14 cellular contexts compared by ENCODE assay signal in genomic region chr17:57090560-57091185, GRCh38. TPM values are rescaled to one million over a fixed set of nuclear protein-coding genes. Genes with fewer than 3 reads are reported as not detected.
DNase-seq lines count a peak whose midpoint lies in the region; ATAC-seq, FAIRE-seq and TF ChIP-seq lines count a peak whose summit lies in the region.
"Had no signal": no experiment of that assay in that cellular context is flagged by ENCODE, and none has a peak within 500 bp of the region (broad histone marks: within the 10 kb centered on the region; RNA-seq: fewer than 3 reads in every experiment).

No MANE protein-coding gene starts in this region.

- H3K4me1 ChIP-seq in HUES48 (ENCODE audit: control insufficient read depth, insufficient read depth, low read length) (peaks cover 64% of the 10 kb centered on the region), K562 (replicated peaks in 1 of 2; ENCODE audit: control insufficient read depth in 2 of 2, insufficient read depth in 2 of 2, low read length in 2 of 2) (peaks cover 19 to 32% of the 10 kb centered on the region in 2 experiments; a peak in 4 of 5 replicates), left ventricle myocardium inferior (peaks cover 97% of the 10 kb centered on the region), stomach smooth muscle (ENCODE audit: control insufficient read depth, insufficient read depth, low read length) (peaks cover 82% of the 10 kb centered on the region)
- H3K4me1 ChIP-seq in CD8-positive, alpha-beta memory T cell (ENCODE audit: insufficient read depth, low read length): peaks cover 10% of the 10 kb centered on the region

- H3K9me3 ChIP-seq in HUES48 (ENCODE audit: control insufficient read depth, insufficient read depth, low read length) (no peaks in the 10 kb centered on the region), K562 (replicated peaks; ENCODE audit: control insufficient read depth, insufficient read depth, low read depth, low read length) (no peaks in the 10 kb centered on the region), left ventricle myocardium inferior (replicated peaks) (no peaks in the 10 kb centered on the region), stomach smooth muscle (ENCODE audit: control insufficient read depth in 2 of 2, low read length in 2 of 2) (no peaks in the 10 kb centered on the region)
- no peaks in the 10 kb centered on the region for H3K9me3 ChIP-seq in CD8-positive, alpha-beta memory T cell (ENCODE audit: low read length)
- H3K9me3 ChIP-seq: MG63 had no signal

- H3K79me2 ChIP-seq in K562 (ENCODE audit: control insufficient read depth, insufficient read depth, low read length): peaks cover 98% of the 10 kb centered on the region

- H2AFZ ChIP-seq in K562 (ENCODE audit: low read depth, low read length): no peak overlapping the region

- POLR2A ChIA-PET in K562 (lab: Yijun Ruan, JAX): interaction anchor here (0.6 to 1.0 kb wide), 3 partner anchors 13 to 164 kb away, joined by 3 to 4 read pairs (median 3); no protein-coding TSS in a partner anchor
- POLR2A ChIA-PET in CD8-positive, alpha-beta memory T cell (lab: Charles Lee): no interaction called here

- no peak overlapping the region for H3K4me2 ChIP-seq in K562 (ENCODE audit: insufficient read depth, low read length)

- H3K27ac Mint-ChIP-seq in CD8-positive, alpha-beta memory T cell: peak overlapping the region in 1 of 8 donors; percentile 22
- H3K27ac Mint-ChIP-seq: activated CD8-positive, alpha-beta T cell treated with anti-CD3 and anti-CD28 coated beads, Interleukin-2, amount 10 ng/mL, durations not matched to agents 7 days and 5 days; activated naive CD4-positive, alpha-beta T cell treated with anti-CD3 and anti-CD28 coated beads for 36 hours had no signal

- no peaks in the 10 kb centered on the region for H3K9me3 Mint-ChIP-seq in CD8-positive, alpha-beta memory T cell
- H3K9me3 Mint-ChIP-seq: activated naive CD4-positive, alpha-beta T cell treated with anti-CD3 and anti-CD28 coated beads for 36 hours; effector memory CD8-positive, alpha-beta T cell had no signal

- H3K4me3 Mint-ChIP-seq in CD8-positive, alpha-beta memory T cell: no peak overlapping the region
- H3K4me3 Mint-ChIP-seq: activated CD8-positive, alpha-beta T cell treated with anti-CD3 and anti-CD28 coated beads, Interleukin-2, amount 10 ng/mL, durations not matched to agents 7 days and 5 days; activated naive CD4-positive, alpha-beta T cell treated with anti-CD3 and anti-CD28 coated beads for 36 hours; effector memory CD8-positive, alpha-beta T cell had no signal

- ATAC-seq in K562 (no peak), HG02763 (IDR thresholded peaks at IDR 0.05; ENCODE audit: unreplicated experiment) (no peak), GM18858 (IDR thresholded peaks at IDR 0.05; ENCODE audit: unreplicated experiment) (no peak)
- ATAC-seq: activated CD8-positive, alpha-beta T cell treated with anti-CD3 and anti-CD28 coated beads, Interleukin-2, amount 10 ng/mL, durations not matched to agents 7 days and 5 days; effector memory CD8-positive, alpha-beta T cell had no signal

- H3K4me3 ChIP-seq in HUES48 (ENCODE audit: low read depth, low read length): no peak overlapping the region
- no peak overlapping the region for H3K4me3 ChIP-seq in K562
- H3K4me3 ChIP-seq in left ventricle myocardium inferior: peak overlapping the region; percentile 91
- H3K4me3 ChIP-seq in stomach smooth muscle (ENCODE audit: low read length in 2 of 2): peak overlapping the region; percentile 9 to 54
- H3K4me3 ChIP-seq in CD8-positive, alpha-beta memory T cell (ENCODE audit: low read length): no peak overlapping the region
- H3K4me3 ChIP-seq: MG63 had no signal

- peaks cover 0 to 10% (median 6%) of the 10 kb centered on the region in 3 donors for H3K36me3 Mint-ChIP-seq in CD8-positive, alpha-beta memory T cell

- FAIRE-seq in K562 (lab: Jason Lieb, UNC): no peak

- TF ChIP-seq RAD21 in K562 (CRISPR knock-in tag; conservative IDR thresholded peaks at IDR 0.05 in 1 of 2, IDR thresholded peaks at IDR 0.05 in 1 of 2): no peak

- H3K36me3 ChIP-seq in HUES48 (ENCODE audit: control insufficient read depth, insufficient read depth, low read length) (no peaks in the 10 kb centered on the region), K562 (ENCODE audit: control insufficient read depth, insufficient read depth, low read length) (peaks cover 22% of the 10 kb centered on the region; the same call in 2 of the 3 replicates), left ventricle myocardium inferior (no peaks in the 10 kb centered on the region), stomach smooth muscle (ENCODE audit: control insufficient read depth in 2 of 2, insufficient read depth in 2 of 2, low read length in 2 of 2) (no peaks in the 10 kb centered on the region)
- no peaks in the 10 kb centered on the region for H3K36me3 ChIP-seq in CD8-positive, alpha-beta memory T cell (ENCODE audit: insufficient read depth, low read length)
- H3K36me3 ChIP-seq: MG63 had no signal

- peaks cover 46% of the 10 kb centered on the region for H4K20me1 ChIP-seq in K562 (replicated peaks; ENCODE audit: control insufficient read depth, insufficient read depth, low read length)

- in situ Hi-C loops in K562 (cut with MboI): no loop called here

- intact Hi-C loops in K562 (cut with micrococcal nuclease) (no loop called here), left ventricle myocardium inferior (cut with micrococcal nuclease) (no loop called here)

- DNase-seq in K562 (ENCODE audit: extremely low read depth in 1 of 4, low spot score in 3 of 4): no peak
- DNase-seq in left ventricle myocardium inferior: no peak
- no peak for DNase-seq in CD8-positive, alpha-beta memory T cell
- DNase-seq in HuH-7.5 (ENCODE audit: low spot score): no peak
- DNase-seq: activated CD8-positive, alpha-beta T cell treated with anti-CD3 and anti-CD28 coated beads, Interleukin-2, amount 10 ng/mL, durations not matched to agents 7 days and 5 days; activated naive CD4-positive, alpha-beta T cell treated with anti-CD3 and anti-CD28 coated beads for 36 hours; effector memory CD8-positive, alpha-beta T cell; MG63; NCI-H526 treated with DMSO at 0.1 percent for 48 hours; stimulated activated CD4-positive, alpha-beta T cell treated with anti-CD3 and anti-CD28 coated beads, Interleukin-4, amount 100 ng/mL, for 24 hours had no signal

- 54% methylated on average over 4 of the region's 4 CpGs for WGBS in K562 (ENCODE audit: insufficient coverage, low coverage, missing lambda C conversion rate)

- no TSS peak for BruUV-seq in K562 (replicated peaks; lab: Mats Ljungman, UMichigan)

- H3K27me3 ChIP-seq in HUES48 (ENCODE audit: control insufficient read depth, insufficient read depth, low read length) (0 out of 2 replicates have a peak, but pooled peaks cover 4% of the 10 kb centered on the region), K562 (ENCODE audit: control insufficient read depth in 2 of 2, insufficient read depth in 2 of 2, low read length in 2 of 2) (no peaks in the 10 kb centered on the region), left ventricle myocardium inferior (ENCODE audit: low read depth) (no peaks in the 10 kb centered on the region), stomach smooth muscle (ENCODE audit: control insufficient read depth in 1 of 2, insufficient read depth in 2 of 2, low read length in 2 of 2) (no peaks in the 10 kb centered on the region)
- H3K27me3 ChIP-seq in CD8-positive, alpha-beta memory T cell (ENCODE audit: insufficient read depth, low read length, poor library complexity, severe bottlenecking): no peaks in the 10 kb centered on the region
- H3K27me3 ChIP-seq: MG63 had no signal

- CTCF ChIA-PET in K562 (lab: Yijun Ruan, JAX; ENCODE audit: low intra/inter-chr PET ratio): no interaction called here
- CTCF ChIA-PET in CD8-positive, alpha-beta memory T cell (lab: Charles Lee): no interaction called here

- TF ChIP-seq CTCF in K562 (IDR thresholded peaks at IDR 0.05 in 2 of 3, conservative IDR thresholded peaks at IDR 0.05 in 1 of 3; ENCODE audit: insufficient read depth in 2 of 3, low read depth in 1 of 3, low read length in 3 of 3) (no peak), left ventricle myocardium inferior (IDR thresholded peaks at IDR 0.05; ENCODE audit: borderline replicate concordance) (no peak)

- TF ChIP-seq EP300 in K562 (IDR thresholded peaks at IDR 0.05; ENCODE audit: low read length): no peak

- H3K27ac ChIP-seq in HUES48 (ENCODE audit: low read depth, low read length): peak overlapping the region; percentile 9
- H3K27ac ChIP-seq in K562 (ENCODE audit: extremely low read depth, low read depth, low read length): no peak overlapping the region
- H3K27ac ChIP-seq in left ventricle myocardium inferior (replicated peaks): peak overlapping the region; percentile 94
- H3K27ac ChIP-seq in stomach smooth muscle (ENCODE audit: low read length): peak overlapping the region; percentile 99
- H3K27ac ChIP-seq in CD8-positive, alpha-beta memory T cell (ENCODE audit: low read depth, low read length): no peak overlapping the region

- H3K9ac ChIP-seq in HUES48 (ENCODE audit: low read depth, low read length): no peak overlapping the region
- 0 out of 4 replicates have a peak overlapping the region, but pooled peaks of 1 of the 2 experiments have one; percentile 13 for H3K9ac ChIP-seq in K562 (ENCODE audit: insufficient read depth in 1 of 2, low read depth in 2 of 2, low read length in 2 of 2)
- H3K9ac ChIP-seq in stomach smooth muscle (ENCODE audit: low read length in 2 of 2): peak overlapping the region; percentile 80 to 84

- no peak for TF ChIP-seq POLR2A in K562 (conservative IDR thresholded peaks at IDR 0.05)

- peaks cover 0 to 1% of the 10 kb centered on the region in 2 donors for H3K27me3 Mint-ChIP-seq in CD8-positive, alpha-beta memory T cell
- H3K27me3 Mint-ChIP-seq: effector memory CD8-positive, alpha-beta T cell had no signal

- H3K4me1 Mint-ChIP-seq in CD8-positive, alpha-beta memory T cell: peaks cover 27 to 67% (median 54%) of the 10 kb centered on the region in 3 donors

- H3K9me1 ChIP-seq in K562 (ENCODE audit: control insufficient read depth, insufficient read depth, low read length): no peaks in the 10 kb centered on the region

RNA-seq across cellular contexts. Expression of gene AKAP1, which starts 5.6 kb away (rescaled TPM):
- 47.3 and 76.5 TPM in 2 replicates for total RNA-seq in K562 (2011; cell fraction: chromatin; rRNA removed; ENCODE audit: low replicate concordance)
- total RNA-seq in K562 (2011; cell fraction: nucleolus; rRNA removed): 65.9 and 69.3 TPM in 2 replicates
- 70.5 and 70.8 TPM in 2 replicates for total RNA-seq in K562 (2011; cell fraction: nucleoplasm; rRNA removed)
- total RNA-seq in K562 (2014; rRNA removed): 50.4 and 57.2 TPM in 2 replicates
- 24.5 and 29.4 TPM in 2 replicates for total RNA-seq in K562 (2014; rRNA removed; fragmentation: Illumina TruSeq; extraction: Trizol)
- 36.4 and 41.2 TPM in 2 replicates for total RNA-seq in K562 (2015; rRNA removed; fragmentation: Illumina TruSeq; extraction: Trizol)
- 40.7 and 44.9 TPM in 2 replicates for total RNA-seq in K562 (2021)
- polyA plus RNA-seq in K562 (2011; rRNA removed): 46.8 and 48.4 TPM in 2 replicates
- polyA plus RNA-seq in K562 (2011; cell fraction: cytosol; rRNA removed): 54.8 and 62.0 TPM in 2 replicates
- 198 and 242 TPM in 2 replicates for polyA plus RNA-seq in K562 (2011; cell fraction: nucleus; rRNA removed)
- 24.4 and 26.8 TPM in 2 replicates for polyA plus RNA-seq in K562 (2012)
- polyA plus RNA-seq in K562 (2014; fragmentation: Illumina TruSeq; extraction: Trizol): 58.3 and 63.8 TPM in 2 replicates
- polyA plus RNA-seq in K562 (2014; fragmentation: Nextera tagmentation; extraction: Ambion mirVana): 10 to 100 TPM; 12.9 to 13.2 TPM
- 34.9 and 40.7 TPM in 2 replicates for polyA plus RNA-seq in K562 (2014; rRNA removed)
- 62.1 and 70.8 TPM in 2 replicates for polyA minus RNA-seq in K562 (2011; rRNA and poly(A)+ RNA removed)
- polyA minus RNA-seq in K562 (2011; cell fraction: cytosol; rRNA and poly(A)+ RNA removed): 57.1 and 64.3 TPM in 2 replicates
- polyA minus RNA-seq in K562 (2011; cell fraction: nucleus; rRNA and poly(A)+ RNA removed): 25.3 and 35.0 TPM in 2 replicates
- total RNA-seq in left ventricle myocardium inferior: 214 TPM
- total RNA-seq in CD8-positive, alpha-beta memory T cell: 10 to 100 TPM; 48.2 to 49.7 TPM
- polyA plus RNA-seq in CD8-positive, alpha-beta memory T cell: 22.2 TPM

Comparison
In these comparisons a context has a peak if more than half of its experiments do, and no peak if none do; other contexts are left out.
1. H3K27ac ChIP-seq: peak in HUES48 (single experiment), left ventricle myocardium inferior (single experiment) and stomach smooth muscle (single experiment); none in K562 (single experiment) and CD8-positive, alpha-beta memory T cell (single experiment).
2. H3K4me3 ChIP-seq: peak in left ventricle myocardium inferior (single experiment) and stomach smooth muscle (2 of 2); none in HUES48 (single experiment), K562 (single experiment) and CD8-positive, alpha-beta memory T cell (single experiment).